In the genomic region with DNA sequence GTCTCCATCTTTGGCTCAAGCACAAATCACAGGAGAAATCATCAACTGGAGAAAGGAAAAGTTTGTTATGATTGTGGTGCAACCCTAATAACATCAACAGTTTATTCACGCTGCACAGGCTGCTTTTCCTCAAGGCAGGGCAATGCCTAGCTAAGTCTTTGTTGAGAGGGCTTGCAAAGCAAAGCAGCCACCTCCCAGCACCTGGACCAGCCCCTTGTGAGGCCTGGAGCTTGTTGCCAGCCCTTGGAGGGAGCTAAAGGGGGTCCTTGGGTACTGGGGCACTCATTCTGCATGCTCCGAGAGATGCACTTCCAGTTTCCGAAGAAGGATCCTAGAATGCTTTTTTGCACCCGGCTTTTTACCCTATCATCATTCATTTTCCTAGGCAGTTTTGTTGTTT, we compare ENCODE assay signal across 17 cellular contexts.
DNase-seq lines count a peak whose midpoint lies in the region; TF ChIP-seq lines count a peak whose summit lies in the region.
"Had no signal": no experiment of that assay in that cellular context is flagged by ENCODE, and none has a peak within 500 bp of the region (broad histone marks: within the 10 kb centered on the region; RNA-seq: fewer than 3 reads in every experiment).

No MANE protein-coding gene starts in this region.

- DNase-seq in PC-9 (no peak), chondrocyte (ENCODE audit: low spot score) (no peak), kidney tubule cell (ENCODE audit: low spot score) (no peak), KG1 (lab: John Stamatoyannopoulos, UW) (no peak), NCI-H187 (lab: John Stamatoyannopoulos, UW) (no peak)
- DNase-seq: 8988T; AML-193; BE2C; C1 segment of cervical spinal cord; CD4-positive, alpha-beta memory T cell; COR-L47; GF-D8; GOT3; HFFc6 had no signal

- H3K36me3 Mint-ChIP-seq in chondrocyte (ENCODE audit: low read depth), result peaks cover 4% of the 10 kb centered on the region
- H3K36me3 Mint-ChIP-seq: CD4-positive, alpha-beta memory T cell had no signal

- H3F3A ChIP-seq in PC-9 (ENCODE audit: insufficient read depth, low read depth), result peaks cover 10% of the 10 kb centered on the region; the same call in 1 of the 2 replicates

- no peak overlapping the region for H2AFZ ChIP-seq in PC-9

- H3K9me3 Mint-ChIP-seq in chondrocyte (ENCODE audit: low read depth), result peaks cover 12% of the 10 kb centered on the region

- peaks cover 0 to 12% (median 6%) of the 10 kb centered on the region in 11 experiments; a peak in 11 of 22 replicates for H3K9me3 ChIP-seq in BLaER1 treated with 17β-estradiol and CSF1 and Interleukin-3, amounts not matched to agents 10 nM and 100 nM (replicated peaks in 1 of 11)
- H3K9me3 ChIP-seq in PC-9 (ENCODE audit: insufficient read depth, low read depth), result no peaks in the 10 kb centered on the region
- H3K9me3 ChIP-seq: A549, BE2C, HAP-1 had no signal

- H3K27ac Mint-ChIP-seq in chondrocyte (ENCODE audit: unreplicated experiment), result peak overlapping the region; percentile 27
- H3K27ac Mint-ChIP-seq: CD4-positive, alpha-beta memory T cell; HFFc6 had no signal

- H3K27ac ChIP-seq in BLaER1 treated with 17β-estradiol and CSF1 and Interleukin-3, amounts not matched to agents 10 nM and 100 nM, result no peak overlapping the region
- peak overlapping the region; percentile 21 for H3K27ac ChIP-seq in PC-9
- H3K27ac ChIP-seq: A549 had no signal

- BruUV-seq in PC-9 (replicated peaks; lab: Mats Ljungman, UMichigan), result no TSS peak

- H4K20me1 ChIP-seq in BLaER1 treated with 17β-estradiol and CSF1 and Interleukin-3, amounts not matched to agents 10 nM and 100 nM, result no peaks in the 10 kb centered on the region
- H4K20me1 ChIP-seq in PC-9 (ENCODE audit: insufficient read depth), result no peaks in the 10 kb centered on the region

- no peaks in the 10 kb centered on the region for H3K27me3 Mint-ChIP-seq in chondrocyte (ENCODE audit: low read depth)

- TF ChIP-seq CTCF in PC-9 (conservative IDR thresholded peaks at IDR 0.05), result no peak
- TF ChIP-seq CTCF in chondrocyte (IDR thresholded peaks at IDR 0.05), result no peak

- H3K4me3 Mint-ChIP-seq in chondrocyte (ENCODE audit: unreplicated experiment), result no peak overlapping the region
- H3K4me3 Mint-ChIP-seq: CD4-positive, alpha-beta memory T cell; HFFc6 had no signal

- H3K4me1 Mint-ChIP-seq in chondrocyte (ENCODE audit: low read depth), result peaks cover 23% of the 10 kb centered on the region
- H3K4me1 Mint-ChIP-seq: CD4-positive, alpha-beta memory T cell had no signal

- intact Hi-C loops in PC-9 (cut with micrococcal nuclease; ENCODE audit: unreplicated experiment), result loop anchor here (5.0 kb wide), 1 partner anchor 304 kb away; no protein-coding TSS in a partner anchor

- H3K4me2 ChIP-seq in BLaER1 treated with 17β-estradiol and CSF1 and Interleukin-3, amounts not matched to agents 10 nM and 100 nM, result peak overlapping the region in 6 of 11 experiments; percentile 21 to 36 (median 24); a peak in 6 of 22 replicates
- peak overlapping the region; percentile 29; the same call in 1 of the 2 replicates for H3K4me2 ChIP-seq in PC-9
- H3K4me2 ChIP-seq: A549 had no signal

- POLR2A ChIA-PET in PC-9 (lab: Charles Lee; ENCODE audit: unreplicated experiment), result interaction anchor here (0.7 kb wide), 1 partner anchor 679 kb away, joined by 5 read pairs; no protein-coding TSS in a partner anchor

- no peaks in the 10 kb centered on the region for H3K27me3 ChIP-seq in BLaER1 treated with 17β-estradiol and CSF1 and Interleukin-3, amounts not matched to agents 10 nM and 100 nM
- no peaks in the 10 kb centered on the region for H3K27me3 ChIP-seq in PC-9 (ENCODE audit: insufficient read depth, low read depth)
- H3K27me3 ChIP-seq: BE2C had no signal

- peaks cover 0 to 6% (median 5%) of the 10 kb centered on the region in 10 experiments; a peak in 10 of 20 replicates for H3K4me1 ChIP-seq in BLaER1 treated with 17β-estradiol and CSF1 and Interleukin-3, amounts not matched to agents 10 nM and 100 nM
- H3K4me1 ChIP-seq in PC-9 (replicated peaks; ENCODE audit: insufficient read depth), result peaks cover 22% of the 10 kb centered on the region
- H3K4me1 ChIP-seq: A549, BE2C, HAP-1 had no signal

- no peak overlapping the region for H3K9ac ChIP-seq in BLaER1 treated with 17β-estradiol and CSF1 and Interleukin-3, amounts not matched to agents 10 nM and 100 nM

- CTCF ChIA-PET in PC-9 (lab: Charles Lee), result no interaction called here

- H3K79me2 ChIP-seq in PC-9 (ENCODE audit: low read depth), result no peaks in the 10 kb centered on the region

- H3K36me3 ChIP-seq in BLaER1 treated with 17β-estradiol and CSF1 and Interleukin-3, amounts not matched to agents 10 nM and 100 nM, result no peaks in the 10 kb centered on the region
- H3K36me3 ChIP-seq in PC-9 (ENCODE audit: low read depth), result no peaks in the 10 kb centered on the region
- H3K36me3 ChIP-seq: BE2C, HAP-1 had no signal

- no peaks in the 10 kb centered on the region for H3K9me2 ChIP-seq in PC-9 (ENCODE audit: insufficient read depth)

- H3K4me3 ChIP-seq in BLaER1 treated with 17β-estradiol and CSF1 and Interleukin-3, amounts not matched to agents 10 nM and 100 nM, result no peak overlapping the region
- H3K4me3 ChIP-seq in PC-9, result no peak overlapping the region
- H3K4me3 ChIP-seq: A549, HAP-1 had no signal
